In genomic region chr9:111661802-111662491, GRCh38 we compare ENCODE assay signal across 8 cellular contexts. TPM values are rescaled to one million over a fixed set of nuclear protein-coding genes. Genes with fewer than 3 reads are reported as not detected.
DNase-seq lines count a peak whose midpoint lies in the region; ATAC-seq and TF ChIP-seq lines count a peak whose summit lies in the region.

No MANE protein-coding gene starts in this region.

- H3K4me3 Mint-ChIP-seq in activated naive CD8-positive, alpha-beta T cell treated with anti-CD3 and anti-CD28 coated beads for 36 hours = peak overlapping the region; percentile 90
- peak overlapping the region; percentile 99 for H3K4me3 Mint-ChIP-seq in osteocyte (ENCODE audit: unreplicated experiment)

- peak overlapping the region; percentile 90 for H3K27ac Mint-ChIP-seq in activated naive CD8-positive, alpha-beta T cell treated with anti-CD3 and anti-CD28 coated beads for 36 hours
- H3K27ac Mint-ChIP-seq in osteocyte (ENCODE audit: unreplicated experiment) = peak overlapping the region; percentile 95

- H3K9me3 Mint-ChIP-seq in activated naive CD8-positive, alpha-beta T cell treated with anti-CD3 and anti-CD28 coated beads for 36 hours = no peaks in the 10 kb centered on the region
- H3K9me3 Mint-ChIP-seq in osteocyte (ENCODE audit: unreplicated experiment) = no peaks in the 10 kb centered on the region

- ATAC-seq in GM19035 (IDR thresholded peaks at IDR 0.05; ENCODE audit: unreplicated experiment) (peak; percentile 36), HG03175 (IDR thresholded peaks at IDR 0.05; ENCODE audit: unreplicated experiment) (peak; percentile 35), Right ventricle myocardium inferior (peak; percentile 68)

- H3K36me3 ChIP-seq in BJ (ENCODE audit: control insufficient read depth, insufficient read depth, low read length) = peaks cover 1% of the 10 kb centered on the region; the same call in 1 of the 2 replicates
- H3K36me3 ChIP-seq in Peyer's patch = peaks cover 0 to 5% (median 0%) of the 10 kb centered on the region in 3 donors

- 0 out of 2 replicates have a peak, but pooled peaks have one; percentile 2 for TF ChIP-seq CTCF in BJ (IDR thresholded peaks at IDR 0.05; ENCODE audit: insufficient read depth, low read depth, low read length)
- no peak for TF ChIP-seq CTCF in Peyer's patch (IDR thresholded peaks at IDR 0.05)
- TF ChIP-seq CTCF in osteocyte (IDR thresholded peaks at IDR 0.05) = no peak

- H3K27ac ChIP-seq in Peyer's patch = peak overlapping the region; percentile 30 to 81 (median 74)

- H3K4me1 Mint-ChIP-seq in activated naive CD8-positive, alpha-beta T cell treated with anti-CD3 and anti-CD28 coated beads for 36 hours = peaks cover 23% of the 10 kb centered on the region
- peaks cover 18% of the 10 kb centered on the region for H3K4me1 Mint-ChIP-seq in osteocyte (ENCODE audit: unreplicated experiment)

- POLR2A ChIA-PET in BJ (lab: Charles Lee) = interaction anchor here (0.6 kb wide), 1 partner anchor 98 kb away, joined by 8 read pairs; no protein-coding TSS in a partner anchor

- peaks cover 0 to 12% (median 0%) of the 10 kb centered on the region in 4 donors for H3K4me1 ChIP-seq in Peyer's patch

- TF ChIP-seq POLR2A in Peyer's patch (IDR thresholded peaks at IDR 0.05) = no peak

- CTCF ChIA-PET in BJ (lab: Yijun Ruan, JAX) = interaction anchor here (1.2 kb wide), 1 partner anchor 30 kb away, joined by 3 read pairs; no protein-coding TSS in a partner anchor

- peaks cover 7% of the 10 kb centered on the region for H3K36me3 Mint-ChIP-seq in activated naive CD8-positive, alpha-beta T cell treated with anti-CD3 and anti-CD28 coated beads for 36 hours
- peaks cover 11% of the 10 kb centered on the region for H3K36me3 Mint-ChIP-seq in osteocyte (ENCODE audit: unreplicated experiment)

- no peaks in the 10 kb centered on the region for H3K9me3 ChIP-seq in Peyer's patch

- DNase-seq in BJ (ENCODE audit: low read depth) (no peak), Peyer's patch (peak; percentile 28 to 59 (median 56)), Right ventricle myocardium inferior (ENCODE audit: missing footprints) (peak; percentile 81), osteocyte (ENCODE audit: extremely low spot score, unreplicated experiment) (no peak), NCI-H187 (lab: John Stamatoyannopoulos, UW) (no peak)
- peak; percentile 32 for DNase-seq in activated naive CD8-positive, alpha-beta T cell treated with anti-CD3 and anti-CD28 coated beads for 36 hours

- peak overlapping the region; percentile 71 for H3K4me3 ChIP-seq in BJ (ENCODE audit: low read depth, low read length)
- peak overlapping the region; percentile 55 to 93 (median 84) for H3K4me3 ChIP-seq in Peyer's patch

- H3K27me3 ChIP-seq in BJ (ENCODE audit: control insufficient read depth, insufficient read depth, low read length) = no peaks in the 10 kb centered on the region
- H3K27me3 ChIP-seq in Peyer's patch = no peaks in the 10 kb centered on the region

- intact Hi-C loops in Right ventricle myocardium inferior (cut with DNase I) = no loop called here

- H3K27me3 Mint-ChIP-seq in activated naive CD8-positive, alpha-beta T cell treated with anti-CD3 and anti-CD28 coated beads for 36 hours = no peaks in the 10 kb centered on the region
- H3K27me3 Mint-ChIP-seq in osteocyte (ENCODE audit: unreplicated experiment) = no peaks in the 10 kb centered on the region

RNA-seq across cellular contexts. Expression of gene GNG10, which starts 0.5 kb away (rescaled TPM):
- 48.4 and 68.0 TPM in 2 replicates for polyA plus RNA-seq in BJ (2011; rRNA removed)
- 6.9 and 9.9 TPM in 2 replicates for polyA minus RNA-seq in BJ (2011; rRNA and poly(A)+ RNA removed)
- total RNA-seq in Peyer's patch = 10 to 100 TPM; 15.8 to 64.4 (median 31.5) TPM
- 10 to 100 TPM; 25.4 to 26.0 TPM for total RNA-seq in activated naive CD8-positive, alpha-beta T cell treated with anti-CD3 and anti-CD28 coated beads for 36 hours
- total RNA-seq in Right ventricle myocardium inferior = 28.8 TPM
- total RNA-seq in osteocyte = 33.2 and 36.4 TPM in 2 replicates

RNA-seq across cellular contexts. Expression of gene DNAJC25, which starts 30.8 kb away (rescaled TPM):
- 4.9 and 6.9 TPM in 2 replicates for polyA plus RNA-seq in BJ (2011; rRNA removed)
- 1.2 and 1.3 TPM in 2 replicates for polyA minus RNA-seq in BJ (2011; rRNA and poly(A)+ RNA removed)
- total RNA-seq in Peyer's patch (10 to 100 TPM in 3 of 4 donors, 1 to 10 TPM in 1; 3.3 to 14.7 (median 12.7) TPM), Right ventricle myocardium inferior (5.4 TPM), osteocyte (5.4 and 6.5 TPM in 2 replicates)
- total RNA-seq in activated naive CD8-positive, alpha-beta T cell treated with anti-CD3 and anti-CD28 coated beads for 36 hours = 1 to 10 TPM; 6.4 to 6.5 TPM

Comparison
In these comparisons a context has a peak if more than half of its experiments do, and no peak if none do; other contexts are left out.
1. DNase-seq: peak in Peyer's patch (3 of 3), activated naive CD8-positive, alpha-beta T cell treated with anti-CD3 and anti-CD28 coated beads for 36 hours (single experiment) and Right ventricle myocardium inferior (single experiment); none in BJ (single experiment), osteocyte (single experiment) and NCI-H187 (0 of 2).
2. Peak in every context shown above with its lines, with median percentiles within 50 percentile points of each other: ATAC-seq.